In the genomic region with DNA sequence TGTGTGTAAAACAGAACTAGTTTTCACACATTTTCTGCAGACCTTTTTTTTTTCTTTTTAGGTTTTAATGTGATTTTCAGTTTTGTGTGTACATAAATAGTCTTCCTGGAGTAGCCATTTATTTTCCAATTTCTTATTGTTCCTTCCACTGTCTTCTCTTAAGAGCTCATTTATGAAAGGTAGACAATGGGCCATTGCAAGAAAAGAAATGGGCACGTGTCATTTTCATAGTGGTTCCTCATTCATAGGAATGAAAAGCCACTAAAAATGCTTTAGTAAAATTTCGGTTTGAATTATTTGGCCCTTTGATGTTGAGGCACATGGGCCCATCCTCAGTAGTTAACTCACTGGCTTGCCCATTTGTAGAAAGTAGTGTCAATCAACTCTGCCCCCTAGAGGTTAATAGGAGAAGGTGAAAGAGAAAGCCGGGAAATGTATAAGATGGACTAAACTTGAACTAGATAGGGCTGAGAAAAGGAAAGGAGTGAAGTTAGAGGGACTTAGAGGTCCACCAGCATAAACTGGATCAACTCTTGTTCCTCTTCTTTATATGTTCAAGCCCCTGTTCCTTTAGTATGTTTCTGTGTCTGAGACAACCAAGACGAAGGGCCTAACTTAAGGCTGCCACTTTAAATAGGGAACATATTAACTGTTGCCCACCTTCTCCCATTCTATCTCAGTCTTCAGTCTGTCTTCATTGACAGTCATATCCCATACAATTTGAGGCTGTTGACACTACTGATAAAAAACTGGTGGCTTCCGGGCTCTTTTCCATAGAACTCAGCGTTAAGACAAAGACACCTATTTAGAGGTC, we compare ENCODE assay signal across 8 cellular contexts.
DNase-seq lines count a peak whose midpoint lies in the region; ATAC-seq and TF ChIP-seq lines count a peak whose summit lies in the region.

No MANE protein-coding gene starts in this region.

- H3K27ac ChIP-seq in heart right ventricle (no peak overlapping the region), neutrophil (no peak overlapping the region)

- intact Hi-C loops in heart right ventricle (cut with DNase I) (loop anchor here in 3 of 10 donors (5.0 kb wide), 3 partner anchors 70 to 375 kb away; a partner anchor contains a TSS), Right ventricle myocardium superior (cut with DNase I) (no loop called here)

- no peaks in the 10 kb centered on the region for H3K27me3 ChIP-seq in heart right ventricle
- no peaks in the 10 kb centered on the region for H3K27me3 ChIP-seq in neutrophil

- H3K4me1 ChIP-seq in heart right ventricle, result peaks cover 0 to 19% (median 13%) of the 10 kb centered on the region in 9 donors
- H3K4me1 ChIP-seq in neutrophil (ENCODE audit: control insufficient read depth in 1 of 2, insufficient read depth in 1 of 2, low read depth in 1 of 2, low read length in 1 of 2), result peaks cover 0 to 2% of the 10 kb centered on the region in 2 experiments

- TF ChIP-seq CTCF in heart right ventricle (IDR thresholded peaks at IDR 0.05) (peak; percentile 25 to 68 (median 59)), epithelial cell of proximal tubule (conservative IDR thresholded peaks at IDR 0.05; ENCODE audit: low read depth, low read length) (peak; percentile 85), neutrophil (IDR thresholded peaks at IDR 0.05) (peak; percentile 48)

- WGBS in heart right ventricle, 2 donors, result 76 to 78% methylated on average over 6 of the region's 6 CpGs

- DNase-seq in heart right ventricle (no peak), Right ventricle myocardium superior (no peak), SHP77 treated with DMSO at 0.1 percent for 48 hours (lab: John Stamatoyannopoulos, UW) (peak; percentile 1), epithelial cell of proximal tubule (ENCODE audit: low read depth) (peak; percentile 12)
- no peak for DNase-seq in activated CD8-positive, alpha-beta memory T cell treated with anti-CD3 and anti-CD28 coated beads for 24 hours

- ATAC-seq in heart right ventricle, result peak in 2 of 8 donors; percentile 30 to 49
- ATAC-seq in Right ventricle myocardium superior (ENCODE audit: poor library complexity), result no peak
- peak; percentile 87 for ATAC-seq in GM21529 (IDR thresholded peaks at IDR 0.05; ENCODE audit: unreplicated experiment)

- H3K4me3 ChIP-seq in heart right ventricle (no peak overlapping the region), epithelial cell of proximal tubule (ENCODE audit: low read depth, low read length) (no peak overlapping the region), neutrophil (ENCODE audit: low read depth in 1 of 2, low read length in 1 of 2) (no peak overlapping the region)

- TF ChIP-seq RAD21 in Ishikawa (IDR thresholded peaks at IDR 0.05; ENCODE audit: low read depth), result peak; percentile 63

- H3K36me3 ChIP-seq in heart right ventricle, result peaks cover 0 to 100% (median 48%) of the 10 kb centered on the region in 9 donors
- H3K36me3 ChIP-seq in neutrophil, result peaks cover 95% of the 10 kb centered on the region

- TF ChIP-seq EP300 in Ishikawa (IDR thresholded peaks at IDR 0.05; ENCODE audit: borderline replicate concordance), result no peak

- H3K9me3 ChIP-seq in heart right ventricle (no peaks in the 10 kb centered on the region), neutrophil (no peaks in the 10 kb centered on the region)

TF ChIP-seq in Ishikawa, 13 proteins besides CTCF, POLR2A, EP300 and RAD21:
- TF ChIP-seq CEBPB (IDR thresholded peaks at IDR 0.05) (no peak), NFIC (IDR thresholded peaks at IDR 0.05) (no peak), ZBTB7A (IDR thresholded peaks at IDR 0.05; ENCODE audit: low read depth) (no peak)
- TF ChIP-seq, protein P1, sequence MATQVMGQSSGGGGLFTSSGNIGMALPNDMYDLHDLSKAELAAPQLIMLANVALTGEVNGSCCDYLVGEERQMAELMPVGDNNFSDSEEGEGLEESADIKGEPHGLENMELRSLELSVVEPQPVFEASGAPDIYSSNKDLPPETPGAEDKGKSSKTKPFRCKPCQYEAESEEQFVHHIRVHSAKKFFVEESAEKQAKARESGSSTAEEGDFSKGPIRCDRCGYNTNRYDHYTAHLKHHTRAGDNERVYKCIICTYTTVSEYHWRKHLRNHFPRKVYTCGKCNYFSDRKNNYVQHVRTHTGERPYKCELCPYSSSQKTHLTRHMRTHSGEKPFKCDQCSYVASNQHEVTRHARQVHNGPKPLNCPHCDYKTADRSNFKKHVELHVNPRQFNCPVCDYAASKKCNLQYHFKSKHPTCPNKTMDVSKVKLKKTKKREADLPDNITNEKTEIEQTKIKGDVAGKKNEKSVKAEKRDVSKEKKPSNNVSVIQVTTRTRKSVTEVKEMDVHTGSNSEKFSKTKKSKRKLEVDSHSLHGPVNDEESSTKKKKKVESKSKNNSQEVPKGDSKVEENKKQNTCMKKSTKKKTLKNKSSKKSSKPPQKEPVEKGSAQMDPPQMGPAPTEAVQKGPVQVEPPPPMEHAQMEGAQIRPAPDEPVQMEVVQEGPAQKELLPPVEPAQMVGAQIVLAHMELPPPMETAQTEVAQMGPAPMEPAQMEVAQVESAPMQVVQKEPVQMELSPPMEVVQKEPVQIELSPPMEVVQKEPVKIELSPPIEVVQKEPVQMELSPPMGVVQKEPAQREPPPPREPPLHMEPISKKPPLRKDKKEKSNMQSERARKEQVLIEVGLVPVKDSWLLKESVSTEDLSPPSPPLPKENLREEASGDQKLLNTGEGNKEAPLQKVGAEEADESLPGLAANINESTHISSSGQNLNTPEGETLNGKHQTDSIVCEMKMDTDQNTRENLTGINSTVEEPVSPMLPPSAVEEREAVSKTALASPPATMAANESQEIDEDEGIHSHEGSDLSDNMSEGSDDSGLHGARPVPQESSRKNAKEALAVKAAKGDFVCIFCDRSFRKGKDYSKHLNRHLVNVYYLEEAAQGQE (IDR thresholded peaks at IDR 0.05; ENCODE audit: low read depth), result no peak

Comparison
In these comparisons a context has a peak if more than half of its experiments do, and no peak if none do; other contexts are left out.
1. DNase-seq: peak in SHP77 treated with DMSO at 0.1 percent for 48 hours (single experiment) and epithelial cell of proximal tubule (single experiment); none in heart right ventricle (0 of 2), Right ventricle myocardium superior (single experiment) and activated CD8-positive, alpha-beta memory T cell treated with anti-CD3 and anti-CD28 coated beads for 24 hours (single experiment).
2. Peak in every context shown above with its lines, with median percentiles within 50 percentile points of each other: CTCF ChIP-seq.